Comparison of ENCODE assay signal across 8 cellular contexts in genomic region chr20:41027872-41028358, GRCh38. TPM values are rescaled to one million over a fixed set of nuclear protein-coding genes. Genes with fewer than 3 reads are reported as not detected.
DNase-seq lines count a peak whose midpoint lies in the region; ATAC-seq, FAIRE-seq and TF ChIP-seq lines count a peak whose summit lies in the region.

No MANE protein-coding gene starts in this region.

- H3K4me3 ChIP-seq in Loucy (ENCODE audit: low read length, poor library complexity, severe bottlenecking) = peak overlapping the region; percentile 71
- H3K4me3 ChIP-seq in dorsolateral prefrontal cortex = peak overlapping the region; percentile 42 to 100 (median 95)
- H3K4me3 ChIP-seq in neural cell (ENCODE audit: low read length) = peak overlapping the region; percentile 95

- no peaks in the 10 kb centered on the region for H3K9me2 ChIP-seq in Loucy (replicated peaks; ENCODE audit: low read depth, low read length)
- H3K9me2 ChIP-seq in neural cell (ENCODE audit: insufficient read depth, low read length) = no peaks in the 10 kb centered on the region

- no peak for FAIRE-seq in urothelium cell line (lab: Jason Lieb, UNC)

- no peak for TF ChIP-seq RAD21 in neural cell (conservative IDR thresholded peaks at IDR 0.05)

- peaks cover 9% of the 10 kb centered on the region for H3K27me3 ChIP-seq in Loucy (ENCODE audit: insufficient read depth, low read length, poor library complexity, severe bottlenecking)
- no peaks in the 10 kb centered on the region for H3K27me3 ChIP-seq in dorsolateral prefrontal cortex
- H3K27me3 ChIP-seq in neural cell (ENCODE audit: insufficient read depth, low read depth, low read length) = no peaks in the 10 kb centered on the region

- H3F3A ChIP-seq in Loucy (ENCODE audit: low read depth) = no peaks in the 10 kb centered on the region
- H3F3A ChIP-seq in neural cell (ENCODE audit: insufficient read depth, low read length, poor library complexity, severe bottlenecking) = no peaks in the 10 kb centered on the region

- H3K27ac ChIP-seq in C4-2B (peak overlapping the region; percentile 99), dorsolateral prefrontal cortex (peak overlapping the region in 42 of 59 donors; percentile 5 to 99 (median 92)), neural cell (ENCODE audit: low read length) (peak overlapping the region; percentile 52)

- H2AFZ ChIP-seq in Loucy (ENCODE audit: low read length) (peak overlapping the region; percentile 64), neural cell (ENCODE audit: low read depth, low read length) (peak overlapping the region; percentile 49)

- H3K36me3 ChIP-seq in Loucy (ENCODE audit: insufficient read depth, low read length) = no peaks in the 10 kb centered on the region
- H3K36me3 ChIP-seq in neural cell (ENCODE audit: insufficient read depth, low read length) = no peaks in the 10 kb centered on the region

- H3K79me2 ChIP-seq in Loucy (ENCODE audit: insufficient read depth, low read length) (peaks cover 43% of the 10 kb centered on the region), neural cell (replicated peaks; ENCODE audit: insufficient read depth, low read length) (peaks cover 42% of the 10 kb centered on the region)

- peak overlapping the region; percentile 64 for H3K9ac ChIP-seq in Loucy (ENCODE audit: low read depth, low read length, poor library complexity, severe bottlenecking)
- peak overlapping the region; percentile 71 for H3K9ac ChIP-seq in neural cell (ENCODE audit: low read length)

- H3K9me3 ChIP-seq in Loucy (ENCODE audit: insufficient read depth, low read depth, low read length) (no peaks in the 10 kb centered on the region), neural cell (ENCODE audit: low read length) (no peaks in the 10 kb centered on the region)

- H4K20me1 ChIP-seq in Loucy (ENCODE audit: insufficient read depth, low read length, poor library complexity, severe bottlenecking) (peaks cover 36% of the 10 kb centered on the region), neural cell (ENCODE audit: insufficient read depth) (peaks cover 14% of the 10 kb centered on the region)

- TF ChIP-seq EP300 in neural cell (conservative IDR thresholded peaks at IDR 0.05; ENCODE audit: poor library complexity, severe bottlenecking) = no peak

- H3K4me1 ChIP-seq in Loucy (ENCODE audit: insufficient read depth, low read length, poor library complexity, severe bottlenecking) = peaks cover 39% of the 10 kb centered on the region

- TF ChIP-seq CTCF in C4-2B (conservative IDR thresholded peaks at IDR 0.05) (no peak), Loucy (conservative IDR thresholded peaks at IDR 0.05; ENCODE audit: low read length) (no peak), dorsolateral prefrontal cortex (IDR thresholded peaks at IDR 0.05 in 54 of 56, conservative IDR thresholded peaks at IDR 0.05 in 2 of 56; ENCODE audit: low read depth in 1 of 56, partially characterized antibody in 56 of 56) (no peak), neural cell (IDR thresholded peaks at IDR 0.05; ENCODE audit: poor library complexity, severe bottlenecking) (no peak)

- H3K4me2 ChIP-seq in Loucy (ENCODE audit: low read depth, low read length, poor library complexity, severe bottlenecking) = peak overlapping the region; percentile 79
- peak overlapping the region; percentile 52 for H3K4me2 ChIP-seq in neural cell (ENCODE audit: low read length)

- no peak for ATAC-seq in GM21515 (IDR thresholded peaks at IDR 0.05; ENCODE audit: unreplicated experiment)

- DNase-seq in dorsolateral prefrontal cortex (no peak), MV-4-11 (lab: John Stamatoyannopoulos, UW) (no peak), H4 (ENCODE audit: low spot score) (no peak), urothelium cell line (ENCODE audit: low spot score) (no peak)

- intact Hi-C loops in dorsolateral prefrontal cortex (cut with DNase I) = loop anchor here in 1 of 2 donors (5.0 kb wide), 2 partner anchors 44 to 314 kb away; partner anchors contain the start of gene LPIN3

TF ChIP-seq in neural cell, 6 proteins besides CTCF, POLR2A, EP300 and RAD21:
- TF ChIP-seq TAF1 (IDR thresholded peaks at IDR 0.05; ENCODE audit: low read depth) = no peak
- no peak for TF ChIP-seq EZH2 (IDR thresholded peaks at IDR 0.05; ENCODE audit: borderline replicate concordance, insufficient read depth, low read length, poor library complexity, severe bottlenecking)
- no peak for TF ChIP-seq POLR2AphosphoS5 (IDR thresholded peaks at IDR 0.05)
- no peak for TF ChIP-seq REST (IDR thresholded peaks at IDR 0.05; ENCODE audit: borderline replicate concordance)
- no peak for TF ChIP-seq SMC3 (conservative IDR thresholded peaks at IDR 0.05; ENCODE audit: poor library complexity)
- no peak for TF ChIP-seq MXI1 (conservative IDR thresholded peaks at IDR 0.05; ENCODE audit: poor library complexity, severe bottlenecking)
TF ChIP-seq in neural cell: peak in this region for 0.

RNA-seq across cellular contexts. Expression of gene TOP1, which starts 0.7 kb away (rescaled TPM):
- 10 to 100 TPM; 26.8 to 49.2 (median 37.1) TPM for total RNA-seq in dorsolateral prefrontal cortex
- polyA plus RNA-seq in neural cell = 27.8 and 33.2 TPM in 2 replicates
- polyA minus RNA-seq in neural cell = 48.7 and 65.5 TPM in 2 replicates
- total RNA-seq in H4 (2014; rRNA removed; shearing (Covaris generic)) = 12.7 and 14.3 TPM in 2 replicates
